ENCODE assay signal across 23 cellular contexts in genomic region chr4:2638730-2639129, GRCh38.
A peak's percentile ranks its signal among the peaks of the same experiment; 100 is the strongest.
DNase-seq lines count a peak whose midpoint lies in the region; ATAC-seq, FAIRE-seq and TF ChIP-seq lines count a peak whose summit lies in the region.
"Had no signal": no experiment of that assay in that cellular context is flagged by ENCODE, and none has a peak within 500 bp of the region (broad histone marks: within the 10 kb centered on the region; RNA-seq: fewer than 3 reads in every experiment).

No MANE protein-coding gene starts in this region.

- H3K36me3 Mint-ChIP-seq in activated T-cell treated with anti-CD3 and anti-CD28 coated beads, Interleukin-2, amount 50 U/mL, for 24 hours (ENCODE audit: low read depth), result peaks cover 82% of the 10 kb centered on the region
- peaks cover 36% of the 10 kb centered on the region for H3K36me3 Mint-ChIP-seq in activated T-cell treated with anti-CD3 and anti-CD28 coated beads, Interleukin-2, amount 50 U/mL, for 4 hours (ENCODE audit: insufficient read depth)
- H3K36me3 Mint-ChIP-seq in glutamatergic neuron (ENCODE audit: unreplicated experiment) (no peaks in the 10 kb centered on the region), progenitor cell of endocrine pancreas (ENCODE audit: insufficient read depth) (peaks cover 26% of the 10 kb centered on the region)
- H3K36me3 Mint-ChIP-seq: IgD-negative memory B cell had no signal

- no peak for TF ChIP-seq POLR2A in suprapubic skin (IDR thresholded peaks at IDR 0.05)
- TF ChIP-seq POLR2A in transverse colon (IDR thresholded peaks at IDR 0.05), result no peak

- no peak for TF ChIP-seq CTCF in glutamatergic neuron (IDR thresholded peaks at IDR 0.05; ENCODE audit: partially characterized antibody, unreplicated experiment)
- no peak for TF ChIP-seq CTCF in progenitor cell of endocrine pancreas (IDR thresholded peaks at IDR 0.05; ENCODE audit: unreplicated experiment)
- TF ChIP-seq CTCF in suprapubic skin (IDR thresholded peaks at IDR 0.05), result no peak
- no peak for TF ChIP-seq CTCF in transverse colon (IDR thresholded peaks at IDR 0.05)
- no peak for TF ChIP-seq CTCF in kidney (IDR thresholded peaks at IDR 0.05; ENCODE audit: borderline replicate concordance, extremely low read depth, insufficient read depth)

- 95% methylated on average over 7 of the region's 7 CpGs for WGBS in suprapubic skin
- 93 to 100% methylated on average over 2 to 7 of the region's 7 CpGs for WGBS in transverse colon (ENCODE audit: low coverage in 1 of 2), 2 donors

- DNase-seq in activated T-cell treated with anti-CD3 and anti-CD28 coated beads, Interleukin-2, amount 50 U/mL, for 24 hours, result peak; percentile 9
- DNase-seq in activated T-cell treated with anti-CD3 and anti-CD28 coated beads, Interleukin-2, amount 50 U/mL, for 4 hours, result no peak
- DNase-seq in glutamatergic neuron, result no peak
- no peak for DNase-seq in progenitor cell of endocrine pancreas (ENCODE audit: low spot score, unreplicated experiment)
- peak; percentile 9 to 10 for DNase-seq in suprapubic skin (ENCODE audit: low spot score in 2 of 2)
- no peak for DNase-seq in transverse colon
- DNase-seq in kidney, result no peak
- DNase-seq: CD4-positive, CD25-positive, alpha-beta regulatory T cell; DMS153; DND-41; H7; MM.1S; NCI-H1048; NCI-H1694; NCI-H2171 treated with DMSO at 0.1 percent for 48 hours; NCI-H524; NCI-H748 treated with DMSO at 0.1 percent for 48 hours; NK-92 treated with Interleukin-12 subunit alpha and Interleukin-12 subunit beta, amount 100 ng/mL, for 24 hours; PC-3 had no signal

- peaks cover 65% of the 10 kb centered on the region for H3K36me3 ChIP-seq in suprapubic skin
- H3K36me3 ChIP-seq in transverse colon, result peaks cover 0 to 25% (median 9%) of the 10 kb centered on the region in 4 donors
- H3K36me3 ChIP-seq in kidney (ENCODE audit: control insufficient read depth in 1 of 2, insufficient read depth in 2 of 2, low read length in 2 of 2), result peaks cover 14 to 33% of the 10 kb centered on the region in 2 donors

- no peaks in the 10 kb centered on the region for H3K27me3 ChIP-seq in suprapubic skin
- H3K27me3 ChIP-seq in transverse colon, result no peaks in the 10 kb centered on the region

- in situ Hi-C loops in transverse colon (cut with MboI; ENCODE audit: low pct_ligation_motif_present in 1 of 4, low pct_unique_long_range_greater_than_20kb in 1 of 4, low sequenced_read_pairs in 3 of 4), result no loop called here

- intact Hi-C loops in transverse colon (cut with DNase I; ENCODE audit: low total_unique reads) (no loop called here), kidney (cut with DNase I) (no loop called here)

- no peaks in the 10 kb centered on the region for H3K4me1 Mint-ChIP-seq in activated T-cell treated with anti-CD3 and anti-CD28 coated beads, Interleukin-2, amount 50 U/mL, for 24 hours (ENCODE audit: low read depth)
- no peaks in the 10 kb centered on the region for H3K4me1 Mint-ChIP-seq in activated T-cell treated with anti-CD3 and anti-CD28 coated beads, Interleukin-2, amount 50 U/mL, for 4 hours (ENCODE audit: low read depth)
- H3K4me1 Mint-ChIP-seq in glutamatergic neuron (ENCODE audit: low read depth, unreplicated experiment), result peaks cover 17% of the 10 kb centered on the region
- peaks cover 1% of the 10 kb centered on the region for H3K4me1 Mint-ChIP-seq in progenitor cell of endocrine pancreas (ENCODE audit: low read depth)
- H3K4me1 Mint-ChIP-seq: IgD-negative memory B cell had no signal

- no peaks in the 10 kb centered on the region for H3K9me3 Mint-ChIP-seq in activated T-cell treated with anti-CD3 and anti-CD28 coated beads, Interleukin-2, amount 50 U/mL, for 24 hours
- no peaks in the 10 kb centered on the region for H3K9me3 Mint-ChIP-seq in activated T-cell treated with anti-CD3 and anti-CD28 coated beads, Interleukin-2, amount 50 U/mL, for 4 hours
- peaks cover 3% of the 10 kb centered on the region for H3K9me3 Mint-ChIP-seq in glutamatergic neuron (ENCODE audit: unreplicated experiment)
- H3K9me3 Mint-ChIP-seq in progenitor cell of endocrine pancreas (ENCODE audit: low read depth), result no peaks in the 10 kb centered on the region
- H3K9me3 Mint-ChIP-seq: CD4-positive, CD25-positive, alpha-beta regulatory T cell; IgD-negative memory B cell had no signal

- no peak overlapping the region for H3K27ac Mint-ChIP-seq in activated T-cell treated with anti-CD3 and anti-CD28 coated beads, Interleukin-2, amount 50 U/mL, for 24 hours
- peak overlapping the region; percentile 43 for H3K27ac Mint-ChIP-seq in glutamatergic neuron (ENCODE audit: unreplicated experiment)
- H3K27ac Mint-ChIP-seq in progenitor cell of endocrine pancreas, result peak overlapping the region; percentile 54

- H3K9me3 ChIP-seq in suprapubic skin (no peaks in the 10 kb centered on the region), transverse colon (no peaks in the 10 kb centered on the region), kidney (ENCODE audit: control insufficient read depth in 1 of 2, low read length in 2 of 2) (no peaks in the 10 kb centered on the region)

- H3K4me1 ChIP-seq in suprapubic skin (no peaks in the 10 kb centered on the region), transverse colon (no peaks in the 10 kb centered on the region), kidney (ENCODE audit: control insufficient read depth in 1 of 2, insufficient read depth in 1 of 2, low read depth in 1 of 2, low read length in 2 of 2) (no peaks in the 10 kb centered on the region)

- ATAC-seq in activated T-cell treated with anti-CD3 and anti-CD28 coated beads, Interleukin-2, amount 50 U/mL, for 4 hours, result no peak
- ATAC-seq: PC-3 had no signal

- no peak for FAIRE-seq in kidney (lab: Jason Lieb, UNC)
- FAIRE-seq: GM18507 had no signal

- no peak overlapping the region for H3K4me3 Mint-ChIP-seq in activated T-cell treated with anti-CD3 and anti-CD28 coated beads, Interleukin-2, amount 50 U/mL, for 24 hours
- H3K4me3 Mint-ChIP-seq in activated T-cell treated with anti-CD3 and anti-CD28 coated beads, Interleukin-2, amount 50 U/mL, for 4 hours, result no peak overlapping the region
- H3K4me3 Mint-ChIP-seq in glutamatergic neuron (ENCODE audit: unreplicated experiment) (no peak overlapping the region), progenitor cell of endocrine pancreas (ENCODE audit: low read depth) (no peak overlapping the region)
- H3K4me3 Mint-ChIP-seq: CD4-positive, CD25-positive, alpha-beta regulatory T cell; IgD-negative memory B cell had no signal

- H3K27ac ChIP-seq in suprapubic skin, result no peak overlapping the region
- H3K27ac ChIP-seq in transverse colon, result no peak overlapping the region
- H3K27ac ChIP-seq in kidney (ENCODE audit: low read depth in 2 of 2, low read length in 2 of 2), result no peak overlapping the region
- H3K27ac ChIP-seq: HL-60, KMS-11 had no signal

- no peak for TF ChIP-seq EP300 in suprapubic skin (IDR thresholded peaks at IDR 0.05)
- no peak for TF ChIP-seq EP300 in transverse colon (IDR thresholded peaks at IDR 0.05; ENCODE audit: low read depth)

- no peak overlapping the region for H3K9ac ChIP-seq in kidney (ENCODE audit: low read length in 2 of 2)
- H3K9ac ChIP-seq: KMS-11 had no signal

- H3K27me3 Mint-ChIP-seq in activated T-cell treated with anti-CD3 and anti-CD28 coated beads, Interleukin-2, amount 50 U/mL, for 24 hours, result no peaks in the 10 kb centered on the region
- H3K27me3 Mint-ChIP-seq in activated T-cell treated with anti-CD3 and anti-CD28 coated beads, Interleukin-2, amount 50 U/mL, for 4 hours (ENCODE audit: low read depth), result no peaks in the 10 kb centered on the region
- H3K27me3 Mint-ChIP-seq in glutamatergic neuron (ENCODE audit: unreplicated experiment), result peaks cover 10% of the 10 kb centered on the region
- no peaks in the 10 kb centered on the region for H3K27me3 Mint-ChIP-seq in progenitor cell of endocrine pancreas
- H3K27me3 Mint-ChIP-seq: CD4-positive, CD25-positive, alpha-beta regulatory T cell; IgD-negative memory B cell had no signal

- H3K4me3 ChIP-seq in suprapubic skin (no peak overlapping the region), transverse colon (no peak overlapping the region), kidney (ENCODE audit: low read length in 2 of 2) (no peak overlapping the region)

Comparison
In these comparisons a context has a peak if more than half of its experiments do, and no peak if none do; other contexts are left out.
1. DNase-seq: peak in activated T-cell treated with anti-CD3 and anti-CD28 coated beads, Interleukin-2, amount 50 U/mL, for 24 hours (single experiment) and suprapubic skin (2 of 2); none in activated T-cell treated with anti-CD3 and anti-CD28 coated beads, Interleukin-2, amount 50 U/mL, for 4 hours (single experiment), glutamatergic neuron (single experiment), progenitor cell of endocrine pancreas (single experiment), transverse colon (single experiment) and kidney (single experiment).